In the genomic region with DNA sequence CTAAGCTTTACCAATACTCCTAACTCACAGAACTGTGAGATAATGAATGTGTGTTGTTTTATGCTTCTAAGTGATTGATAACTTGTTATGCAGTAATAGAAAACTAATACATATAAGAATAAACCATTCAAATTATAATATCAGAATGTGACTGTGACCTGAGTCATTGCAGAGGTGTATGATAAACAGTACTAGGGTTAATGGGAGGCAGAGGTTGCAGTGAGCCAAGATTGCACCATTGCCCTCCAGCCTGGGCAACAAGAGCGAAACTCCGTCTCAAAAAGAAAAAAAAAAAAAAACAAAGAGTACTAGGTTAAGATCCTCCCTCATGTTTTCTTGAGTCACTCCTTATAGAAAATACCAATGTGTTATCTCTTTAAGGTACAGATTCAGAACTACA, we compare ENCODE assay signal across 6 cellular contexts.
"Had no signal": no experiment of that assay in that cellular context is flagged by ENCODE, and none has a peak within 500 bp of the region (broad histone marks: within the 10 kb centered on the region; RNA-seq: fewer than 3 reads in every experiment).

No MANE protein-coding gene starts in this region.

- H3K4me3 Mint-ChIP-seq: IgD-negative memory B cell had no signal

- ATAC-seq: K562 had no signal

- H3K27ac Mint-ChIP-seq: IgD-negative memory B cell had no signal

- H3K36me3 Mint-ChIP-seq: IgD-negative memory B cell had no signal

- H3K27me3 Mint-ChIP-seq: IgD-negative memory B cell had no signal

- FAIRE-seq: HTR-8/SVneo, K562 had no signal

- H3K4me1 Mint-ChIP-seq: IgD-negative memory B cell had no signal

- DNase-seq: IMR-90, KBM-7 had no signal

- H3K27ac ChIP-seq: HL-60 had no signal

- H3K4me3 ChIP-seq: K562 had no signal
